ENCODE assay signal across 8 cellular contexts in the genomic region with DNA sequence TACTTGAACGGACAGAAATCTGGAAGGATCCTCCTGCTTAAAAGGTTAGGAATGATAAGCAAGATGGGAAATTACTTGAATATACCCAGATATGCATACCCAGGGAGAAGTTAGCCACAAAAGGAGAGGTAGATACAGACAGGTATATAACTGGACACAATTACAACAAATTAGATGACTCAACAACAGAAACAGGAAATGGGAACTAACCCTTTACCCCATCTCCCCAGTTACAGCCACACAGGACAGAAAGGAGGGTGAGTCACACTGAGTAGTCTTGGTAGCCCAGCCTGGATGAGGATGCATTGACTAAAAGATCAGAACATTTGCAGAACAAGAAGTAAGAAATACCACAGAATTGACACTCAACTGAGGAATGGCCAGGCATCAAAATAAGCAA.
DNase-seq lines count a peak whose midpoint lies in the region; ATAC-seq and TF ChIP-seq lines count a peak whose summit lies in the region.

No MANE protein-coding gene starts in this region.

- WGBS in esophagus squamous epithelium, 2 donors = 76 to 83% methylated on average over 1 of the region's 1 CpG

- H3K4me1 Mint-ChIP-seq in activated T-helper 17 cell treated with anti-CD3 and anti-CD28 coated beads, Interleukin-2, amount 50 U/mL, for 72 hours = no peaks in the 10 kb centered on the region

- H3K27me3 ChIP-seq in esophagus squamous epithelium = no peaks in the 10 kb centered on the region

- no peak for TF ChIP-seq POLR2A in esophagus squamous epithelium (IDR thresholded peaks at IDR 0.05)

- no peak for TF ChIP-seq CTCF in esophagus squamous epithelium (IDR thresholded peaks at IDR 0.05)

- H3K9me3 Mint-ChIP-seq in activated T-helper 17 cell treated with anti-CD3 and anti-CD28 coated beads, Interleukin-2, amount 50 U/mL, for 72 hours = no peaks in the 10 kb centered on the region

- no peak overlapping the region for H3K27ac ChIP-seq in esophagus squamous epithelium

- no peak overlapping the region for H3K4me3 ChIP-seq in esophagus squamous epithelium

- H3K9me3 ChIP-seq in esophagus squamous epithelium = no peaks in the 10 kb centered on the region

- H3K4me3 Mint-ChIP-seq in activated T-helper 17 cell treated with anti-CD3 and anti-CD28 coated beads, Interleukin-2, amount 50 U/mL, for 72 hours = no peak overlapping the region

- H3K36me3 Mint-ChIP-seq in activated T-helper 17 cell treated with anti-CD3 and anti-CD28 coated beads, Interleukin-2, amount 50 U/mL, for 72 hours (ENCODE audit: low read depth) = no peaks in the 10 kb centered on the region

- no peaks in the 10 kb centered on the region for H3K36me3 ChIP-seq in esophagus squamous epithelium

- intact Hi-C loops in esophagus squamous epithelium (cut with DNase I) = no loop called here

- no peak overlapping the region for H3K27ac Mint-ChIP-seq in activated T-helper 17 cell treated with anti-CD3 and anti-CD28 coated beads, Interleukin-2, amount 50 U/mL, for 72 hours

- DNase-seq in GF-D8 (lab: John Stamatoyannopoulos, UW) (peak; percentile 36), HK-2 (ENCODE audit: unreplicated experiment) (peak; percentile 49), renal cortical epithelial cell (ENCODE audit: low read depth) (peak; percentile 96), NCI-H2029 treated with DMSO at 0.1 percent for 48 hours (lab: John Stamatoyannopoulos, UW) (no peak), iPS-NIHi11 (ENCODE audit: low spot score) (no peak), esophagus squamous epithelium (lab: John Stamatoyannopoulos, UW) (no peak)

- ATAC-seq in GM21528 (IDR thresholded peaks at IDR 0.05; ENCODE audit: low FRiP score, unreplicated experiment) = peak; percentile 79
- peak; percentile 99 for ATAC-seq in activated T-helper 17 cell treated with anti-CD3 and anti-CD28 coated beads, Interleukin-2, amount 50 U/mL, for 72 hours (replicated peaks)

- peaks cover 0 to 5% (median 0%) of the 10 kb centered on the region in 3 donors for H3K4me1 ChIP-seq in esophagus squamous epithelium

- H3K27me3 Mint-ChIP-seq in activated T-helper 17 cell treated with anti-CD3 and anti-CD28 coated beads, Interleukin-2, amount 50 U/mL, for 72 hours = no peaks in the 10 kb centered on the region

Comparison
In these comparisons a context has a peak if more than half of its experiments do, and no peak if none do; other contexts are left out.
1. DNase-seq: peak in GF-D8 (single experiment), HK-2 (single experiment) and renal cortical epithelial cell (single experiment); none in NCI-H2029 treated with DMSO at 0.1 percent for 48 hours (single experiment), iPS-NIHi11 (single experiment) and esophagus squamous epithelium (single experiment).